Comparison of ENCODE assay signal across 2 cellular contexts in the genomic region with DNA sequence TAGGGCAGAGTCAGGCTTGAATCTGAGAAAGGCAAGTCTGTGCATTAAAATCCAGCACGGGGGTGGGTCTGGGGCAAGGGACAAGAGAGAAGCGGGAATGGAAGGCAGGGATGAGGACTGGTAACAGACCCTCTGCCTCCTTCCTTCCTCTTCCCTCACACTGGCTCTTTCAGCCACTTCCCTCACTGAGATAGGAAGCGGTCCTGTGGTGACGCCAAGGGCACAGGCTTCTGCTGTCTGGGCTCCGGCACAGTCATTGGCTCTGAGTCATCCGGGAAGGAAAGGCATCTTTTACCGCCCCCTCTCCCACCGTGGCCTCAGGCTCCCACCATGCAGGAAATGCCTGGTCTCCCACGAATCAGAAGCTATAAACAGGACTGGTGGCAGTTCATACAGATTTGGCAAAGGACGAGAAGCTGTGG.
TF ChIP-seq lines count a peak whose summit lies in the region.

No MANE protein-coding gene starts in this region.

TF ChIP-seq in HCT116, 20 proteins besides CTCF, POLR2A, EP300 and RAD21:
- 0 out of 2 replicates have a peak, but pooled peaks have one; percentile 37 for TF ChIP-seq EGR1 (IDR thresholded peaks at IDR 0.05; ENCODE audit: low read depth)
- TF ChIP-seq YY1 (IDR thresholded peaks at IDR 0.05; ENCODE audit: extremely low read depth, insufficient replicate concordance, low read depth, low read length): no peak

TF ChIP-seq in H1, 55 proteins besides CTCF, POLR2A, EP300 and RAD21:
- TF ChIP-seq SRF (IDR thresholded peaks at IDR 0.05; ENCODE audit: low read depth, low read length) (no peak), CBX5 (IDR thresholded peaks at IDR 0.05; ENCODE audit: low read depth, low read length) (no peak), TAF1 (IDR thresholded peaks at IDR 0.05; ENCODE audit: low read depth, low read length) (no peak), CREB1 (IDR thresholded peaks at IDR 0.05) (no peak), FOSL1 (IDR thresholded peaks at IDR 0.05; ENCODE audit: insufficient read depth, low read depth, low read length) (no peak), EZH2 (IDR thresholded peaks at IDR 0.05; ENCODE audit: low read depth, low read length, severe bottlenecking) (no peak), KDM4A (IDR thresholded peaks at IDR 0.05; ENCODE audit: low read depth, low read length, severe bottlenecking) (no peak), SUZ12 (IDR thresholded peaks at IDR 0.05; ENCODE audit: low read length) (no peak), KDM5A (IDR thresholded peaks at IDR 0.05; ENCODE audit: low read length) (no peak), TBP (IDR thresholded peaks at IDR 0.05; ENCODE audit: low read depth, low read length) (no peak), NRF1 (IDR thresholded peaks at IDR 0.05; ENCODE audit: low read depth, low read length) (no peak), CEBPB (IDR thresholded peaks at IDR 0.05; ENCODE audit: low read depth, low read length) (no peak), SP4 (IDR thresholded peaks at IDR 0.05; ENCODE audit: low read length) (no peak), JUND (IDR thresholded peaks at IDR 0.05; ENCODE audit: low read length) (no peak), CHD1 (IDR thresholded peaks at IDR 0.05; ENCODE audit: low read depth, low read length) (no peak), GTF2F1 (IDR thresholded peaks at IDR 0.05; ENCODE audit: borderline replicate concordance, low read depth, low read length) (no peak), BRCA1 (IDR thresholded peaks at IDR 0.05; ENCODE audit: low read depth, low read length) (no peak), MAFK (IDR thresholded peaks at IDR 0.05; ENCODE audit: low read depth, low read length) (no peak)
- TF ChIP-seq, protein P1, sequence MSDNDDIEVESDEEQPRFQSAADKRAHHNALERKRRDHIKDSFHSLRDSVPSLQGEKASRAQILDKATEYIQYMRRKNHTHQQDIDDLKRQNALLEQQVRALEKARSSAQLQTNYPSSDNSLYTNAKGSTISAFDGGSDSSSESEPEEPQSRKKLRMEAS (IDR thresholded peaks at IDR 0.05): no peak
- TF ChIP-seq, protein P2, sequence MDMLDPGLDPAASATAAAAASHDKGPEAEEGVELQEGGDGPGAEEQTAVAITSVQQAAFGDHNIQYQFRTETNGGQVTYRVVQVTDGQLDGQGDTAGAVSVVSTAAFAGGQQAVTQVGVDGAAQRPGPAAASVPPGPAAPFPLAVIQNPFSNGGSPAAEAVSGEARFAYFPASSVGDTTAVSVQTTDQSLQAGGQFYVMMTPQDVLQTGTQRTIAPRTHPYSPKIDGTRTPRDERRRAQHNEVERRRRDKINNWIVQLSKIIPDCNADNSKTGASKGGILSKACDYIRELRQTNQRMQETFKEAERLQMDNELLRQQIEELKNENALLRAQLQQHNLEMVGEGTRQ (IDR thresholded peaks at IDR 0.05; ENCODE audit: low read length): no peak
